1 cellular context compared by ENCODE assay signal in the genomic region with DNA sequence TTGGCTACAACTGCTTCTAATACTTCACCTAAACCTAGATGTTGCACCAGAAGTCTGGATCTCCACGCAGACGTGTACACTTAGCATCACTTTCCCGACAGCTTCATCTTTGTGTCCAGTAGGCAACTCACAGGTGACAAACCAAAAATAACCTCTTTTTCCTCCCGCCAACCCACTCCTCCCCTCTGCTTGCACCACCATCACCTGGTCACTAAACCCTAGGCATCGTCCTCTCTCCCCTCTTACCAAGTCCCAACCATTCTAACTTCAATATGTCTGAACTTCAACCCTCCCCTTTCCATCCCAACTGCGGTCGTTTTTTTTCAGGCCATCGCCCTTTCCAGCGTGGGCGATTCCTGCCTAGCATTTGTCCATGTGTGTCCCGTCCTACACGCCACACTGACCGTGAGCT.
TF ChIP-seq lines count a peak whose summit lies in the region.

No MANE protein-coding gene starts in this region.

TF ChIP-seq in H1, 55 proteins besides CTCF, POLR2A, EP300 and RAD21:
- TF ChIP-seq SIRT6 (IDR thresholded peaks at IDR 0.05; ENCODE audit: low read length) (no peak), TAF1 (IDR thresholded peaks at IDR 0.05; ENCODE audit: low read depth, low read length) (no peak), EGR1 (IDR thresholded peaks at IDR 0.05; ENCODE audit: borderline replicate concordance, low read depth, low read length) (no peak), CBX5 (IDR thresholded peaks at IDR 0.05; ENCODE audit: low read depth, low read length) (no peak), YY1 (IDR thresholded peaks at IDR 0.05; ENCODE audit: low read depth, low read length) (no peak), CTBP2 (IDR thresholded peaks at IDR 0.05; ENCODE audit: borderline replicate concordance, insufficient read depth, insufficient read length, low read length) (no peak), NRF1 (IDR thresholded peaks at IDR 0.05; ENCODE audit: low read depth, low read length) (no peak), RNF2 (IDR thresholded peaks at IDR 0.05; ENCODE audit: borderline replicate concordance, low read depth, low read length, missing control alignments, poor library complexity, severe bottlenecking) (no peak), TEAD4 (IDR thresholded peaks at IDR 0.05; ENCODE audit: low read depth, low read length) (no peak), FOSL1 (IDR thresholded peaks at IDR 0.05; ENCODE audit: insufficient read depth, low read depth, low read length) (no peak)
- TF ChIP-seq, protein P1, sequence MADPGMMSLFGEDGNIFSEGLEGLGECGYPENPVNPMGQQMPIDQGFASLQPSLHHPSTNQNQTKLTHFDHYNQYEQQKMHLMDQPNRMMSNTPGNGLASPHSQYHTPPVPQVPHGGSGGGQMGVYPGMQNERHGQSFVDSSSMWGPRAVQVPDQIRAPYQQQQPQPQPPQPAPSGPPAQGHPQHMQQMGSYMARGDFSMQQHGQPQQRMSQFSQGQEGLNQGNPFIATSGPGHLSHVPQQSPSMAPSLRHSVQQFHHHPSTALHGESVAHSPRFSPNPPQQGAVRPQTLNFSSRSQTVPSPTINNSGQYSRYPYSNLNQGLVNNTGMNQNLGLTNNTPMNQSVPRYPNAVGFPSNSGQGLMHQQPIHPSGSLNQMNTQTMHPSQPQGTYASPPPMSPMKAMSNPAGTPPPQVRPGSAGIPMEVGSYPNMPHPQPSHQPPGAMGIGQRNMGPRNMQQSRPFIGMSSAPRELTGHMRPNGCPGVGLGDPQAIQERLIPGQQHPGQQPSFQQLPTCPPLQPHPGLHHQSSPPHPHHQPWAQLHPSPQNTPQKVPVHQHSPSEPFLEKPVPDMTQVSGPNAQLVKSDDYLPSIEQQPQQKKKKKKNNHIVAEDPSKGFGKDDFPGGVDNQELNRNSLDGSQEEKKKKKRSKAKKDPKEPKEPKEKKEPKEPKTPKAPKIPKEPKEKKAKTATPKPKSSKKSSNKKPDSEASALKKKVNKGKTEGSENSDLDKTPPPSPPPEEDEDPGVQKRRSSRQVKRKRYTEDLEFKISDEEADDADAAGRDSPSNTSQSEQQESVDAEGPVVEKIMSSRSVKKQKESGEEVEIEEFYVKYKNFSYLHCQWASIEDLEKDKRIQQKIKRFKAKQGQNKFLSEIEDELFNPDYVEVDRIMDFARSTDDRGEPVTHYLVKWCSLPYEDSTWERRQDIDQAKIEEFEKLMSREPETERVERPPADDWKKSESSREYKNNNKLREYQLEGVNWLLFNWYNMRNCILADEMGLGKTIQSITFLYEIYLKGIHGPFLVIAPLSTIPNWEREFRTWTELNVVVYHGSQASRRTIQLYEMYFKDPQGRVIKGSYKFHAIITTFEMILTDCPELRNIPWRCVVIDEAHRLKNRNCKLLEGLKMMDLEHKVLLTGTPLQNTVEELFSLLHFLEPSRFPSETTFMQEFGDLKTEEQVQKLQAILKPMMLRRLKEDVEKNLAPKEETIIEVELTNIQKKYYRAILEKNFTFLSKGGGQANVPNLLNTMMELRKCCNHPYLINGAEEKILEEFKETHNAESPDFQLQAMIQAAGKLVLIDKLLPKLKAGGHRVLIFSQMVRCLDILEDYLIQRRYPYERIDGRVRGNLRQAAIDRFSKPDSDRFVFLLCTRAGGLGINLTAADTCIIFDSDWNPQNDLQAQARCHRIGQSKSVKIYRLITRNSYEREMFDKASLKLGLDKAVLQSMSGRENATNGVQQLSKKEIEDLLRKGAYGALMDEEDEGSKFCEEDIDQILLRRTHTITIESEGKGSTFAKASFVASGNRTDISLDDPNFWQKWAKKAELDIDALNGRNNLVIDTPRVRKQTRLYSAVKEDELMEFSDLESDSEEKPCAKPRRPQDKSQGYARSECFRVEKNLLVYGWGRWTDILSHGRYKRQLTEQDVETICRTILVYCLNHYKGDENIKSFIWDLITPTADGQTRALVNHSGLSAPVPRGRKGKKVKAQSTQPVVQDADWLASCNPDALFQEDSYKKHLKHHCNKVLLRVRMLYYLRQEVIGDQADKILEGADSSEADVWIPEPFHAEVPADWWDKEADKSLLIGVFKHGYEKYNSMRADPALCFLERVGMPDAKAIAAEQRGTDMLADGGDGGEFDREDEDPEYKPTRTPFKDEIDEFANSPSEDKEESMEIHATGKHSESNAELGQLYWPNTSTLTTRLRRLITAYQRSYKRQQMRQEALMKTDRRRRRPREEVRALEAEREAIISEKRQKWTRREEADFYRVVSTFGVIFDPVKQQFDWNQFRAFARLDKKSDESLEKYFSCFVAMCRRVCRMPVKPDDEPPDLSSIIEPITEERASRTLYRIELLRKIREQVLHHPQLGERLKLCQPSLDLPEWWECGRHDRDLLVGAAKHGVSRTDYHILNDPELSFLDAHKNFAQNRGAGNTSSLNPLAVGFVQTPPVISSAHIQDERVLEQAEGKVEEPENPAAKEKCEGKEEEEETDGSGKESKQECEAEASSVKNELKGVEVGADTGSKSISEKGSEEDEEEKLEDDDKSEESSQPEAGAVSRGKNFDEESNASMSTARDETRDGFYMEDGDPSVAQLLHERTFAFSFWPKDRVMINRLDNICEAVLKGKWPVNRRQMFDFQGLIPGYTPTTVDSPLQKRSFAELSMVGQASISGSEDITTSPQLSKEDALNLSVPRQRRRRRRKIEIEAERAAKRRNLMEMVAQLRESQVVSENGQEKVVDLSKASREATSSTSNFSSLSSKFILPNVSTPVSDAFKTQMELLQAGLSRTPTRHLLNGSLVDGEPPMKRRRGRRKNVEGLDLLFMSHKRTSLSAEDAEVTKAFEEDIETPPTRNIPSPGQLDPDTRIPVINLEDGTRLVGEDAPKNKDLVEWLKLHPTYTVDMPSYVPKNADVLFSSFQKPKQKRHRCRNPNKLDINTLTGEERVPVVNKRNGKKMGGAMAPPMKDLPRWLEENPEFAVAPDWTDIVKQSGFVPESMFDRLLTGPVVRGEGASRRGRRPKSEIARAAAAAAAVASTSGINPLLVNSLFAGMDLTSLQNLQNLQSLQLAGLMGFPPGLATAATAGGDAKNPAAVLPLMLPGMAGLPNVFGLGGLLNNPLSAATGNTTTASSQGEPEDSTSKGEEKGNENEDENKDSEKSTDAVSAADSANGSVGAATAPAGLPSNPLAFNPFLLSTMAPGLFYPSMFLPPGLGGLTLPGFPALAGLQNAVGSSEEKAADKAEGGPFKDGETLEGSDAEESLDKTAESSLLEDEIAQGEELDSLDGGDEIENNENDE (IDR thresholded peaks at IDR 0.05; ENCODE audit: insufficient replicate concordance, low read length): no peak
